Comparison of ENCODE assay signal across 21 cellular contexts in genomic region chr12:5882511-5883185, GRCh38.
"Had no signal": no experiment of that assay in that cellular context is flagged by ENCODE, and none has a peak within 500 bp of the region (broad histone marks: within the 10 kb centered on the region; RNA-seq: fewer than 3 reads in every experiment).

No MANE protein-coding gene starts in this region.

- H3K4me1 ChIP-seq: left ventricle myocardium inferior, right lobe of liver, suprapubic skin, transverse colon, uterus had no signal

- H3K4me2 ChIP-seq: smooth muscle cell had no signal

- DNase-seq: activated CD4-positive, alpha-beta T cell treated with anti-CD3 and anti-CD28 coated beads, Interleukin-2, amount 10 ng/mL, durations not matched to agents 7 days and 5 days; activated CD8-positive, alpha-beta memory T cell treated with anti-CD3 and anti-CD28 coated beads, Interleukin-2, amount 50 U/mL, for 4 hours; activated naive CD4-positive, alpha-beta T cell treated with anti-CD3 and anti-CD28 coated beads for 36 hours; activated T-cell treated with anti-CD3 and anti-CD28 coated beads, Interleukin-2, amount 50 U/mL, for 4 hours; anterior cingulate cortex; effector memory CD8-positive, alpha-beta T cell; foreskin fibroblast; kidney glomerular epithelial cell; left ventricle myocardium inferior; mucosa of descending colon; naive B cell; ovary; right lobe of liver; stimulated activated CD4-positive, alpha-beta T cell treated with anti-CD3 and anti-CD28 coated beads, Interleukin-4, amount 100 ng/mL, for 1 hour; stimulated activated naive CD8-positive, alpha-beta T cell treated with anti-CD3 and anti-CD28 coated beads, Interleukin-15, amount 100 ng/mL, for 72 hours; T-helper 17 cell; transverse colon; uterus had no signal

- H3K27ac Mint-ChIP-seq: activated CD4-positive, alpha-beta T cell treated with anti-CD3 and anti-CD28 coated beads, Interleukin-2, amount 10 ng/mL, durations not matched to agents 7 days and 5 days; activated naive CD4-positive, alpha-beta T cell treated with anti-CD3 and anti-CD28 coated beads for 36 hours; brain; effector memory CD8-positive, alpha-beta T cell; stimulated activated naive CD8-positive, alpha-beta T cell treated with anti-CD3 and anti-CD28 coated beads, Interleukin-15, amount 100 ng/mL, for 72 hours; T-helper 17 cell had no signal

- H3K4me3 Mint-ChIP-seq: activated CD4-positive, alpha-beta T cell treated with anti-CD3 and anti-CD28 coated beads, Interleukin-2, amount 10 ng/mL, durations not matched to agents 7 days and 5 days; activated naive CD4-positive, alpha-beta T cell treated with anti-CD3 and anti-CD28 coated beads for 36 hours; activated T-cell treated with anti-CD3 and anti-CD28 coated beads, Interleukin-2, amount 50 U/mL, for 4 hours; brain; effector memory CD8-positive, alpha-beta T cell; naive B cell; stimulated activated naive CD8-positive, alpha-beta T cell treated with anti-CD3 and anti-CD28 coated beads, Interleukin-15, amount 100 ng/mL, for 72 hours; T-helper 17 cell had no signal

- H3K27me3 ChIP-seq: ovary, right lobe of liver, uterus had no signal

- H3K4me1 Mint-ChIP-seq: activated CD4-positive, alpha-beta T cell treated with anti-CD3 and anti-CD28 coated beads, Interleukin-2, amount 10 ng/mL, durations not matched to agents 7 days and 5 days; brain; T-helper 17 cell had no signal

- H3K9me3 ChIP-seq: left ventricle myocardium inferior, mucosa of descending colon, ovary, right lobe of liver, suprapubic skin, transverse colon, uterus had no signal

- H3K36me3 ChIP-seq: left ventricle myocardium inferior, ovary, right lobe of liver, suprapubic skin, transverse colon, uterus had no signal

- ATAC-seq: activated T-cell treated with anti-CD3 and anti-CD28 coated beads, Interleukin-2, amount 50 U/mL, for 4 hours; effector memory CD8-positive, alpha-beta T cell; mucosa of descending colon; right lobe of liver; stimulated activated naive CD8-positive, alpha-beta T cell treated with anti-CD3 and anti-CD28 coated beads, Interleukin-15, amount 100 ng/mL, for 72 hours; T-helper 17 cell had no signal

- H3K9me3 Mint-ChIP-seq: activated CD4-positive, alpha-beta T cell treated with anti-CD3 and anti-CD28 coated beads, Interleukin-2, amount 10 ng/mL, durations not matched to agents 7 days and 5 days; activated naive CD4-positive, alpha-beta T cell treated with anti-CD3 and anti-CD28 coated beads for 36 hours; activated T-cell treated with anti-CD3 and anti-CD28 coated beads, Interleukin-2, amount 50 U/mL, for 4 hours; brain; effector memory CD8-positive, alpha-beta T cell; naive B cell; stimulated activated naive CD8-positive, alpha-beta T cell treated with anti-CD3 and anti-CD28 coated beads, Interleukin-15, amount 100 ng/mL, for 72 hours had no signal

- H3K27ac ChIP-seq: left ventricle myocardium inferior, ovary, right lobe of liver, suprapubic skin, transverse colon, uterus had no signal

- H3K4me3 ChIP-seq: left ventricle myocardium inferior, mucosa of descending colon, ovary, right lobe of liver, smooth muscle cell, suprapubic skin, transverse colon, uterus had no signal

- H3K36me3 Mint-ChIP-seq: brain, naive B cell had no signal
